In genomic region chr14:69610020-69610858, GRCh38 we compare ENCODE assay signal across 8 cellular contexts. TPM values are rescaled to one million over a fixed set of nuclear protein-coding genes. Genes with fewer than 3 reads are reported as not detected.
A peak's percentile ranks its signal among the peaks of the same experiment; 100 is the strongest.
DNase-seq lines count a peak whose midpoint lies in the region; ATAC-seq and TF ChIP-seq lines count a peak whose summit lies in the region.

No MANE protein-coding gene starts in this region.

- peak overlapping the region; percentile 95 for H3K4me2 ChIP-seq in OCI-LY7 (ENCODE audit: low read length)

- peak overlapping the region; percentile 87 for H3K27ac Mint-ChIP-seq in CD8-positive, alpha-beta T cell
- peak overlapping the region; percentile 75 for H3K27ac Mint-ChIP-seq in endothelial cell (ENCODE audit: unreplicated experiment)

- no peaks in the 10 kb centered on the region for H3K36me3 ChIP-seq in CD8-positive, alpha-beta T cell (ENCODE audit: insufficient read depth, low read length)
- H3K36me3 ChIP-seq in OCI-LY7 (ENCODE audit: insufficient read depth, low read length) (peaks cover 19% of the 10 kb centered on the region; the same call in 1 of the 2 replicates), neutrophil (no peaks in the 10 kb centered on the region)

- peak overlapping the region; percentile 77 for H2AFZ ChIP-seq in OCI-LY7 (ENCODE audit: low read length)

- DNase-seq in CD8-positive, alpha-beta T cell: no peak
- DNase-seq in OCI-LY7 (ENCODE audit: low spot score) (peak; percentile 49), endothelial cell (ENCODE audit: low spot score) (no peak), NCI-H748 treated with DMSO at 0.1 percent for 48 hours (lab: John Stamatoyannopoulos, UW) (no peak), COLO668 (lab: John Stamatoyannopoulos, UW; ENCODE audit: unreplicated experiment) (no peak), A172 (ENCODE audit: low spot score) (no peak), NK-92 (lab: John Stamatoyannopoulos, UW; ENCODE audit: unreplicated experiment) (no peak)

- peak overlapping the region; percentile 81 for H3K4me3 Mint-ChIP-seq in CD8-positive, alpha-beta T cell
- peak overlapping the region; percentile 95 for H3K4me3 Mint-ChIP-seq in endothelial cell (ENCODE audit: unreplicated experiment)

- no peak for ATAC-seq in CD8-positive, alpha-beta T cell

- no peaks in the 10 kb centered on the region for H3K9me3 ChIP-seq in CD8-positive, alpha-beta T cell (ENCODE audit: low read length)
- H3K9me3 ChIP-seq in OCI-LY7 (ENCODE audit: low read length): no peaks in the 10 kb centered on the region
- no peaks in the 10 kb centered on the region for H3K9me3 ChIP-seq in neutrophil

- H3K27me3 ChIP-seq in CD8-positive, alpha-beta T cell (ENCODE audit: insufficient read depth, low read length): no peaks in the 10 kb centered on the region
- no peaks in the 10 kb centered on the region for H3K27me3 ChIP-seq in neutrophil

- H3K4me1 Mint-ChIP-seq in CD8-positive, alpha-beta T cell (ENCODE audit: low read depth): peaks cover 42% of the 10 kb centered on the region
- H3K4me1 Mint-ChIP-seq in endothelial cell (ENCODE audit: unreplicated experiment): peaks cover 51% of the 10 kb centered on the region

- no peaks in the 10 kb centered on the region for H3K9me3 Mint-ChIP-seq in CD8-positive, alpha-beta T cell
- no peaks in the 10 kb centered on the region for H3K9me3 Mint-ChIP-seq in endothelial cell (ENCODE audit: unreplicated experiment)

- peaks cover 5% of the 10 kb centered on the region for H3K36me3 Mint-ChIP-seq in CD8-positive, alpha-beta T cell
- peaks cover 25% of the 10 kb centered on the region for H3K36me3 Mint-ChIP-seq in endothelial cell (ENCODE audit: low read depth, unreplicated experiment)

- H3K27me3 Mint-ChIP-seq in CD8-positive, alpha-beta T cell (ENCODE audit: low read depth): no peaks in the 10 kb centered on the region
- peaks cover 17% of the 10 kb centered on the region for H3K27me3 Mint-ChIP-seq in endothelial cell (ENCODE audit: unreplicated experiment)

- BruUV-seq in OCI-LY7 (replicated peaks; lab: Mats Ljungman, UMichigan): no TSS peak

- no peaks in the 10 kb centered on the region for H3K9me2 ChIP-seq in OCI-LY7 (ENCODE audit: insufficient read depth, low read length)

- H3K4me3 ChIP-seq in CD8-positive, alpha-beta T cell (ENCODE audit: low read depth, low read length): no peak overlapping the region
- H3K4me3 ChIP-seq in OCI-LY7 (ENCODE audit: low read depth, low read length, poor library complexity, severe bottlenecking) (peak overlapping the region; percentile 69), neutrophil (ENCODE audit: low read depth in 1 of 2, low read length in 1 of 2) (peak overlapping the region in 1 of 2 experiments; percentile 51)

- POLR2A ChIA-PET in CD8-positive, alpha-beta T cell (lab: Charles Lee): interaction anchor here (1.2 to 5.0 kb wide), 3 partner anchors 145 to 212 kb away, joined by 3 to 38 read pairs (median 4); partner anchors contain the start of genes ERH, SLC39A9 and SRSF5
- POLR2A ChIA-PET in OCI-LY7 (lab: Charles Lee): interaction anchor here (0.6 to 1.2 kb wide), 4 partner anchors 13 to 54 kb away, joined by 3 to 5 read pairs (median 3); no protein-coding TSS in a partner anchor

- CTCF ChIA-PET in CD8-positive, alpha-beta T cell (lab: Charles Lee): interaction anchor here (0.8 to 14.3 kb wide), 3 partner anchors 117 to 120 kb away, joined by 4 to 167 read pairs (median 4); no protein-coding TSS in a partner anchor
- CTCF ChIA-PET in OCI-LY7 (lab: Charles Lee; ENCODE audit: unreplicated experiment): no interaction called here

- peak overlapping the region; percentile 46 for H3K27ac ChIP-seq in CD8-positive, alpha-beta T cell (ENCODE audit: low read depth, low read length)
- H3K27ac ChIP-seq in OCI-LY7 (ENCODE audit: low read depth, low read length, poor library complexity, severe bottlenecking) (peak overlapping the region; percentile 92), neutrophil (peak overlapping the region; percentile 98)

- H3K79me2 ChIP-seq in OCI-LY7 (ENCODE audit: insufficient read depth, low read depth, low read length): peaks cover 30% of the 10 kb centered on the region

- no peak for TF ChIP-seq CTCF in CD8-positive, alpha-beta T cell (IDR thresholded peaks at IDR 0.05)
- no peak for TF ChIP-seq CTCF in OCI-LY7 (conservative IDR thresholded peaks at IDR 0.05; ENCODE audit: low read length)
- no peak for TF ChIP-seq CTCF in endothelial cell (IDR thresholded peaks at IDR 0.05; ENCODE audit: unreplicated experiment)
- TF ChIP-seq CTCF in neutrophil (IDR thresholded peaks at IDR 0.05): no peak

- H4K20me1 ChIP-seq in OCI-LY7 (ENCODE audit: insufficient read depth, low read length): no peaks in the 10 kb centered on the region; the same call in 1 of the 2 replicates

- H3K4me1 ChIP-seq in CD8-positive, alpha-beta T cell (ENCODE audit: insufficient read depth, low read length): peaks cover 42% of the 10 kb centered on the region
- H3K4me1 ChIP-seq in OCI-LY7 (ENCODE audit: insufficient read depth, low read length, poor library complexity, severe bottlenecking) (peaks cover 53% of the 10 kb centered on the region), neutrophil (ENCODE audit: control insufficient read depth in 1 of 2, insufficient read depth in 1 of 2, low read depth in 1 of 2, low read length in 1 of 2) (peaks cover 32 to 41% of the 10 kb centered on the region in 2 experiments)

- intact Hi-C loops in CD8-positive, alpha-beta T cell (cut with DNase I, micrococcal nuclease): loop anchor here (2.0 to 10.0 kb wide), 6 partner anchors 57 to 1295 kb away; partner anchors contain the start of genes DCAF5 (in 2 of the 2), ERH (in 1 of the 2), MAP3K9 (in 1 of the 2) and MED6 (in 1 of the 2)
- intact Hi-C loops in OCI-LY7 (cut with micrococcal nuclease; ENCODE audit: unreplicated experiment): loop anchor here (5.0 to 10.0 kb wide), 5 partner anchors 157 to 1195 kb away; partner anchors contain the start of genes MAP3K9, SRSF5, TTC9 and ZFP36L1

RNA-seq across cellular contexts. Expression of gene SUSD6, which starts 1.2 kb away (rescaled TPM):
- total RNA-seq in CD8-positive, alpha-beta T cell: 10 to 100 TPM; 86.4 to 92.2 TPM
- 19.3 and 23.1 TPM in 2 replicates for total RNA-seq in OCI-LY7 (2014; rRNA removed; shearing (Covaris generic))
- total RNA-seq in OCI-LY7 (2022): 40.9 and 43.6 TPM in 2 replicates
- total RNA-seq in endothelial cell (ENCODE audit: unreplicated experiment): 71.5 TPM
- 2.4 and 3.1 TPM in 2 replicates for total RNA-seq in A172 (2014; rRNA removed; shearing (Covaris generic))

RNA-seq across cellular contexts. Expression of gene CCDC177, which starts 35.6 kb away (rescaled TPM):
- not detected for total RNA-seq in CD8-positive, alpha-beta T cell
- total RNA-seq in OCI-LY7 (2014; rRNA removed; shearing (Covaris generic)): not detected in 2 replicates
- not detected in 2 replicates for total RNA-seq in OCI-LY7 (2022)
- total RNA-seq in endothelial cell (ENCODE audit: unreplicated experiment): not detected
- total RNA-seq in A172 (2014; rRNA removed; shearing (Covaris generic)): not detected in 2 replicates

Comparison
In these comparisons a context has a peak if more than half of its experiments do, and no peak if none do; other contexts are left out.
1. H3K27ac ChIP-seq: peak in every context shown above with its lines; median percentile 98 in neutrophil; 92 in OCI-LY7; 46 in CD8-positive, alpha-beta T cell.